Comparison of ENCODE assay signal across 35 cellular contexts in the genomic region with DNA sequence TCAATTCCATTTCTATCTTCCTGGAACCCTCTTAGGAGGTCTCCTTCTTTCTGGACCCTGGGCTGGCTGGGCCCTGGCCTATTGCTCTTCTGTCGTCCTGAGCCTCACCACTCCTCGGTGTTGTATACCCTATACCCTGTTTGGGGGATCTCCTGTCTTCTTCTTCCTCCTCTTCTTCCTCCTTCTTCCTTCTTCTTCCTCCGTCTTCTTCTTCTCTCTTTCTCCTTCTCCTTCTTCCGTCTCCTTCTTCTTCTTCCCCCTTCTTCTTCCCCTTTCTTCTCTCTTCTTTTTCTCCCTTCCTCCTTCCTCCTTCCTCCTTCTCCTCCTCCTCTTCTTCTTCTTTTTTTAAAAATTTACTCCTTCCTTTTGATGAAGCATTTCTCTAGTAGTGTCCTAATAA.
"Had no signal": no experiment of that assay in that cellular context is flagged by ENCODE, and none has a peak within 500 bp of the region (broad histone marks: within the 10 kb centered on the region; RNA-seq: fewer than 3 reads in every experiment).

No MANE protein-coding gene starts in this region.

- DNase-seq: Kasumi-1, MG63, MM.1S, MV-4-11, NCI-H1048, NCI-H1092, NCI-H1092 treated with DMSO at 0.1 percent for 48 hours, NCI-H1105, NCI-H1105 treated with DMSO at 0.1 percent for 48 hours, NCI-H1417, NCI-H1417 treated with DMSO at 0.1 percent for 48 hours, NCI-H1436, NCI-H1436 treated with DMSO at 0.1 percent for 48 hours, NCI-H146, NCI-H1694, NCI-H1694 treated with DMSO at 0.1 percent for 48 hours, NCI-H187, NCI-H187 treated with DMSO at 0.1 percent for 48 hours, NCI-H1930, NCI-H2029, NCI-H2029 treated with DMSO at 0.1 percent for 48 hours, NCI-H2081, NCI-H2081 treated with DMSO at 0.1 percent for 48 hours, NCI-H2107, NCI-H2171, NCI-H2171 treated with DMSO at 0.1 percent for 48 hours, NCI-H2227 treated with DMSO at 0.1 percent for 48 hours, NCI-H226, NCI-H345, NCI-H446, NCI-H446 treated with DMSO at 0.1 percent for 48 hours, NCI-H510A, NCI-H510A treated with DMSO at 0.1 percent for 48 hours, NCI-H524, NCI-H524 treated with DMSO at 0.1 percent for 48 hours had no signal

- H3K4me3 ChIP-seq: MG63 had no signal

- H3K36me3 ChIP-seq: MG63 had no signal

- H3K9me3 ChIP-seq: MG63 had no signal
